20 cellular contexts compared by ENCODE assay signal in genomic region chr7:31955021-31955420, GRCh38.
"Had no signal": no experiment of that assay in that cellular context is flagged by ENCODE, and none has a peak within 500 bp of the region (broad histone marks: within the 10 kb centered on the region; RNA-seq: fewer than 3 reads in every experiment).

No MANE protein-coding gene starts in this region.

- H3K4me1 Mint-ChIP-seq: activated CD4-positive, alpha-beta T cell treated with anti-CD3 and anti-CD28 coated beads, Interleukin-2, amount 10 ng/mL, durations not matched to agents 7 days and 5 days; naive thymus-derived CD8-positive, alpha-beta T cell; stimulated activated naive CD8-positive, alpha-beta T cell treated with anti-CD3 and anti-CD28 coated beads, Interleukin-15, amount 100 ng/mL, for 72 hours had no signal

- H3K4me2 ChIP-seq: smooth muscle cell had no signal

- DNase-seq: activated CD4-positive, alpha-beta T cell treated with anti-CD3 and anti-CD28 coated beads, Interleukin-2, amount 10 ng/mL, durations not matched to agents 7 days and 5 days; activated CD8-positive, alpha-beta memory T cell treated with anti-CD3 and anti-CD28 coated beads for 24 hours; activated CD8-positive, alpha-beta memory T cell treated with anti-CD3 and anti-CD28 coated beads, Interleukin-2, amount 50 U/mL, for 48 hours; activated effector memory CD4-positive, alpha-beta T cell treated with Interleukin-2 at 50 U/mL for 16 hours; activated naive CD4-positive, alpha-beta T cell treated with anti-CD3 and anti-CD28 coated beads, Interleukin-2, amount 50 U/mL, for 16 hours; activated T-cell treated with anti-CD3 and anti-CD28 coated beads, Interleukin-2, amount 50 U/mL, for 48 hours; endodermal cell; foreskin fibroblast; left cardiac atrium; lower lobe of right lung; naive thymus-derived CD8-positive, alpha-beta T cell; pancreas; right lobe of liver; stimulated activated CD4-positive, alpha-beta T cell treated with anti-CD3 and anti-CD28 coated beads, Interleukin-4, amount 100 ng/mL, for 1 hour; stimulated activated naive CD8-positive, alpha-beta T cell treated with anti-CD3 and anti-CD28 coated beads, Interleukin-15, amount 100 ng/mL, for 72 hours; trophoblast cell had no signal

- H3K36me3 Mint-ChIP-seq: naive thymus-derived CD8-positive, alpha-beta T cell had no signal

- H3K27ac Mint-ChIP-seq: activated CD4-positive, alpha-beta T cell treated with anti-CD3 and anti-CD28 coated beads, Interleukin-2, amount 10 ng/mL, durations not matched to agents 7 days and 5 days; endodermal cell; stimulated activated naive CD8-positive, alpha-beta T cell treated with anti-CD3 and anti-CD28 coated beads, Interleukin-15, amount 100 ng/mL, for 72 hours; T-helper 2 cell treated with Interferon-gamma antibody and Interleukin-4, amounts not matched to agents 5 μg/mL and 100 μg/mL, for 36 hours had no signal

- H3K27me3 ChIP-seq: cardiac muscle cell, pancreas, right lobe of liver had no signal

- H3K36me3 ChIP-seq: cardiac muscle cell, lower lobe of right lung, pancreas, right lobe of liver had no signal

- H3K4me3 Mint-ChIP-seq: activated CD4-positive, alpha-beta T cell treated with anti-CD3 and anti-CD28 coated beads, Interleukin-2, amount 10 ng/mL, durations not matched to agents 7 days and 5 days; endodermal cell; naive thymus-derived CD8-positive, alpha-beta T cell; stimulated activated naive CD8-positive, alpha-beta T cell treated with anti-CD3 and anti-CD28 coated beads, Interleukin-15, amount 100 ng/mL, for 72 hours; T-helper 2 cell treated with Interferon-gamma antibody and Interleukin-4, amounts not matched to agents 5 μg/mL and 100 μg/mL, for 36 hours had no signal

- H3K4me1 ChIP-seq: pancreas, right lobe of liver had no signal

- H3K9me3 ChIP-seq: lower lobe of right lung, pancreas, right lobe of liver had no signal

- H3K27ac ChIP-seq: cardiac muscle cell, epithelial cell of prostate, lower lobe of right lung, pancreas, right lobe of liver had no signal

- H3K9me3 Mint-ChIP-seq: activated CD4-positive, alpha-beta T cell treated with anti-CD3 and anti-CD28 coated beads, Interleukin-2, amount 10 ng/mL, durations not matched to agents 7 days and 5 days; stimulated activated naive CD8-positive, alpha-beta T cell treated with anti-CD3 and anti-CD28 coated beads, Interleukin-15, amount 100 ng/mL, for 72 hours; T-helper 2 cell treated with Interferon-gamma antibody and Interleukin-4, amounts not matched to agents 5 μg/mL and 100 μg/mL, for 36 hours had no signal

- ATAC-seq: lower lobe of right lung; naive thymus-derived CD8-positive, alpha-beta T cell; pancreas; right lobe of liver; stimulated activated naive CD8-positive, alpha-beta T cell treated with anti-CD3 and anti-CD28 coated beads, Interleukin-15, amount 100 ng/mL, for 72 hours had no signal

- FAIRE-seq: pancreas had no signal

- H3K27me3 Mint-ChIP-seq: activated CD4-positive, alpha-beta T cell treated with anti-CD3 and anti-CD28 coated beads, Interleukin-2, amount 10 ng/mL, durations not matched to agents 7 days and 5 days; naive thymus-derived CD8-positive, alpha-beta T cell; stimulated activated naive CD8-positive, alpha-beta T cell treated with anti-CD3 and anti-CD28 coated beads, Interleukin-15, amount 100 ng/mL, for 72 hours had no signal

- H3K4me3 ChIP-seq: cardiac muscle cell, lower lobe of right lung, pancreas, right lobe of liver, smooth muscle cell had no signal
